ENCODE assay signal across 28 cellular contexts in genomic region chr2:46771309-46771708, GRCh38.
"Had no signal": no experiment of that assay in that cellular context is flagged by ENCODE, and none has a peak within 500 bp of the region (broad histone marks: within the 10 kb centered on the region; RNA-seq: fewer than 3 reads in every experiment).

No MANE protein-coding gene starts in this region.

- DNase-seq: activated CD4-positive, alpha-beta memory T cell treated with anti-CD3 and anti-CD28 coated beads for 36 hours; activated CD4-positive, alpha-beta T cell treated with anti-CD3 and anti-CD28 coated beads, Interleukin-2, amount 10 ng/mL, durations not matched to agents 7 days and 5 days; activated CD4-positive, CD25-positive, alpha-beta regulatory T cell; activated CD8-positive, alpha-beta memory T cell treated with anti-CD3 and anti-CD28 coated beads for 24 hours; activated effector memory CD4-positive, alpha-beta T cell treated with anti-CD3 and anti-CD28 coated beads, Interleukin-2, amount 50 U/mL, for 16 hours; activated naive CD4-positive, alpha-beta T cell treated with Interleukin-2 at 50 U/mL for 16 hours; activated T-cell treated with anti-CD3 and anti-CD28 coated beads, Interleukin-2, amount 50 U/mL, for 4 hours; amygdala; Kasumi-1; NCI-H1048; NCI-H146; NCI-H187 treated with DMSO at 0.1 percent for 48 hours; NCI-H2081 treated with DMSO at 0.1 percent for 48 hours; NCI-H226; NCI-H510A; NCI-H69; NK-92 treated with Interleukin-12 subunit alpha and Interleukin-12 subunit beta, amount 100 ng/mL, for 24 hours; OCI-M1; SHP77; T-helper 2 cell; T1000 had no signal

- H3K27me3 Mint-ChIP-seq: activated CD4-positive, alpha-beta memory T cell treated with anti-CD3 and anti-CD28 coated beads for 36 hours; activated naive CD8-positive, alpha-beta T cell had no signal

- H3K4me3 Mint-ChIP-seq: activated CD4-positive, alpha-beta memory T cell treated with anti-CD3 and anti-CD28 coated beads for 36 hours; activated CD4-positive, alpha-beta T cell treated with anti-CD3 and anti-CD28 coated beads, Interleukin-2, amount 10 ng/mL, durations not matched to agents 7 days and 5 days; activated naive CD8-positive, alpha-beta T cell; activated T-cell treated with anti-CD3 and anti-CD28 coated beads, Interleukin-2, amount 50 U/mL, for 4 hours had no signal

- H3K36me3 ChIP-seq: brain microvascular endothelial cell, cardiac muscle cell, SJSA1 had no signal

- H3K27ac Mint-ChIP-seq: activated CD4-positive, alpha-beta memory T cell treated with anti-CD3 and anti-CD28 coated beads for 36 hours; activated CD4-positive, alpha-beta T cell treated with anti-CD3 and anti-CD28 coated beads, Interleukin-2, amount 10 ng/mL, durations not matched to agents 7 days and 5 days; activated naive CD8-positive, alpha-beta T cell had no signal

- ATAC-seq: activated T-cell treated with anti-CD3 and anti-CD28 coated beads, Interleukin-2, amount 50 U/mL, for 4 hours; Panc1 had no signal

- H3K36me3 Mint-ChIP-seq: activated CD4-positive, alpha-beta memory T cell treated with anti-CD3 and anti-CD28 coated beads for 36 hours; activated naive CD8-positive, alpha-beta T cell had no signal

- H3K4me3 ChIP-seq: cardiac muscle cell, SJSA1 had no signal

- H3K27ac ChIP-seq: brain microvascular endothelial cell, cardiac muscle cell, RWPE1, SJSA1, VCaP had no signal

- H3K9me3 ChIP-seq: SJSA1 had no signal

- H3K4me1 Mint-ChIP-seq: activated CD4-positive, alpha-beta T cell treated with anti-CD3 and anti-CD28 coated beads, Interleukin-2, amount 10 ng/mL, durations not matched to agents 7 days and 5 days had no signal

- H3K9me3 Mint-ChIP-seq: activated CD4-positive, alpha-beta memory T cell treated with anti-CD3 and anti-CD28 coated beads for 36 hours; activated CD4-positive, alpha-beta T cell treated with anti-CD3 and anti-CD28 coated beads, Interleukin-2, amount 10 ng/mL, durations not matched to agents 7 days and 5 days; activated T-cell treated with anti-CD3 and anti-CD28 coated beads, Interleukin-2, amount 50 U/mL, for 4 hours had no signal

- H3K27me3 ChIP-seq: brain microvascular endothelial cell, cardiac muscle cell, SJSA1 had no signal
